In the genomic region with DNA sequence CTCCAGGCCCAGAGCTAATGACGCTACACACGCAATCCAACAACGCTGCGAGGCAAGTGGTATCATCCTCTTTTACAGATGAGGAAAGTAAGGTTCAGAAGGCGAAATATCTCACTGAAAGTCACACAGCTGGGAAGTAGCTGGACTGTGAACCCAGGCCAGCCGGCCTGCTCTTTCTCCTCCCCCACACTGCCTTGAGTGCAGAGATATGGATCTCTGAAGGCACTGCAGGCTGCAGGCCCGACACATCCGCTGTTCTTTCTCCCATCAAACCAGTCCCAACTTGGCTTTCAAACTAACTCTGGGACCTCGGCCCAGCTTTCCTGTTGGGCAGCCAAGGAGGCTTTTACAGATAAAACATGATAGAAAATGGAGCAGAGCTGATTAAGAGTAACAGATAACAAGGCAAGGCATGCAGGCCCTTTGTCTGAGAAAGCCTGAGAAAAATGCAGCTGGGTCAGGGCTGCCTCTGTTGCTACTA, we compare ENCODE assay signal across 11 cellular contexts.
DNase-seq lines count a peak whose midpoint lies in the region; ATAC-seq and TF ChIP-seq lines count a peak whose summit lies in the region.
"Had no signal": no experiment of that assay in that cellular context is flagged by ENCODE, and none has a peak within 500 bp of the region (broad histone marks: within the 10 kb centered on the region; RNA-seq: fewer than 3 reads in every experiment).

No MANE protein-coding gene starts in this region.

- H3K36me3 Mint-ChIP-seq in mesothelial cell of epicardium: no peaks in the 10 kb centered on the region

- TF ChIP-seq POLR2A in upper lobe of left lung (IDR thresholded peaks at IDR 0.05): no peak

- no peaks in the 10 kb centered on the region for H3K9me3 ChIP-seq in upper lobe of left lung

- H3K4me3 Mint-ChIP-seq in mesothelial cell of epicardium: no peak overlapping the region

- TF ChIP-seq CTCF in mesothelial cell of epicardium (IDR thresholded peaks at IDR 0.05; ENCODE audit: unreplicated experiment) (no peak), upper lobe of left lung (IDR thresholded peaks at IDR 0.05) (no peak), foreskin fibroblast (IDR thresholded peaks at IDR 0.05; ENCODE audit: low read depth, low read length) (no peak)

- H3K27ac Mint-ChIP-seq in mesothelial cell of epicardium: peak overlapping the region; percentile 90

- DNase-seq in DMS 273 (lab: John Stamatoyannopoulos, UW; ENCODE audit: unreplicated experiment) (peak; percentile 70), DMS 273 treated with DMSO at 0.1 percent for 48 hours (lab: John Stamatoyannopoulos, UW) (no peak), dermis blood vessel endothelial cell (peak; percentile 23), mesothelial cell of epicardium (ENCODE audit: low spot score in 2 of 2, unreplicated experiment in 2 of 2) (peak in 1 of 2 experiments; percentile 53), upper lobe of left lung (no peak), head of caudate nucleus (no peak), caudate nucleus (lab: John Stamatoyannopoulos, UW) (no peak), foreskin fibroblast (no peak)
- DNase-seq: activated CD4-positive, alpha-beta T cell treated with anti-CD3 and anti-CD28 coated beads, Interleukin-2, amount 50 U/mL, for 1 hour; effector CD8-positive, alpha-beta T cell had no signal

- H3K27me3 Mint-ChIP-seq in mesothelial cell of epicardium (ENCODE audit: low read depth): no peaks in the 10 kb centered on the region

- intact Hi-C loops in head of caudate nucleus (cut with DNase I): no loop called here

- 44 to 51% methylated on average over 9 of the region's 9 CpGs for WGBS in upper lobe of left lung, 2 donors

- peaks cover 47% of the 10 kb centered on the region for H3K4me1 Mint-ChIP-seq in mesothelial cell of epicardium

- H3K4me3 ChIP-seq in upper lobe of left lung: no peak overlapping the region
- no peak overlapping the region for H3K4me3 ChIP-seq in foreskin fibroblast (ENCODE audit: low read depth in 1 of 2, low read length in 2 of 2)

- H3K4me1 ChIP-seq in upper lobe of left lung: peaks cover 43 to 68% (median 55%) of the 10 kb centered on the region in 4 donors

- H3K36me3 ChIP-seq in upper lobe of left lung: no peaks in the 10 kb centered on the region

- H3K9me3 Mint-ChIP-seq in mesothelial cell of epicardium: peaks cover 3% of the 10 kb centered on the region

- no peaks in the 10 kb centered on the region for H3K27me3 ChIP-seq in upper lobe of left lung

- peak in 1 of 2 donors; percentile 35 for ATAC-seq in upper lobe of left lung (ENCODE audit: low FRiP score in 2 of 2)

- TF ChIP-seq EP300 in upper lobe of left lung (IDR thresholded peaks at IDR 0.05): peak in 1 of 4 donors; percentile 8

- H3K27ac ChIP-seq in upper lobe of left lung (peak overlapping the region; percentile 40 to 83 (median 73)), caudate nucleus (ENCODE audit: low read depth, low read length) (no peak overlapping the region)
- H3K27ac ChIP-seq: 22Rv1 had no signal

Comparison
In these comparisons a context has a peak if more than half of its experiments do, and no peak if none do; other contexts are left out.
1. DNase-seq: peak in DMS 273 (single experiment) and dermis blood vessel endothelial cell (single experiment); none in DMS 273 treated with DMSO at 0.1 percent for 48 hours (single experiment), upper lobe of left lung (0 of 2), head of caudate nucleus (0 of 42), caudate nucleus (0 of 61) and foreskin fibroblast (0 of 2).